ENCODE assay signal across 19 cellular contexts in the genomic region with DNA sequence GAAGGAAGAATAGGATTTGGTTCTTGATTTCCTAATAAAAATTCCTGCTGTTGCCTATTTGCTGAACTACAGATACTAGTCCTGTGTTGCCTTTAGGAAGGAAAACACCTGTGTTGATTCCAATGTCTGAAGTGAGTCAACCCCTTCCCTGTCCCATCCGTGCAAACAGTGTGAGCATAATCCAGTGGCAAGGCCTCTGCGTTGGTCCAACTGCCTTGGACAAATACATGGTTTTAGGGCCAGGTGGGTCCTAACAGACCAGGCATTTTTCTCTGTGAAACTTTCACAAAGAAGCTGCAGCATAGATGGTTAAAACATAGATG. TPM values are rescaled to one million over a fixed set of nuclear protein-coding genes. Genes with fewer than 3 reads are reported as not detected.
"Had no signal": no experiment of that assay in that cellular context is flagged by ENCODE, and none has a peak within 500 bp of the region (broad histone marks: within the 10 kb centered on the region; RNA-seq: fewer than 3 reads in every experiment).

No MANE protein-coding gene starts in this region.

- H3K36me3 ChIP-seq: cardiac muscle cell, colonic mucosa, heart left ventricle, left lung, transverse colon had no signal

- H3K4me3 ChIP-seq: cardiac muscle cell, colonic mucosa, heart left ventricle, left lung, transverse colon had no signal

- H3K9ac ChIP-seq: parathyroid adenoma had no signal

- H3K4me3 Mint-ChIP-seq: activated naive CD8-positive, alpha-beta T cell treated with anti-CD3 and anti-CD28 coated beads, Interleukin-2, amount 50 U/mL, for 24 hours had no signal

- DNase-seq: activated CD4-positive, alpha-beta T cell treated with anti-CD3 and anti-CD28 coated beads for 48 hours; activated naive CD4-positive, alpha-beta T cell treated with Interleukin-2 at 50 U/mL for 16 hours; activated naive CD8-positive, alpha-beta T cell treated with anti-CD3 and anti-CD28 coated beads, Interleukin-2, amount 50 U/mL, for 24 hours; colonic mucosa; effector CD8-positive, alpha-beta T cell; heart left ventricle; islet precursor cell; left lung; stimulated activated CD4-positive, alpha-beta T cell treated with anti-CD3 and anti-CD28 coated beads, Interleukin-12 subunit alpha, Interleukin-12 subunit beta, amount 100 ng/mL, for 4 hours; stimulated activated naive CD4-positive, alpha-beta T cell; substantia nigra; T-helper 1 cell; transverse colon had no signal

- H3K27ac Mint-ChIP-seq: activated naive CD8-positive, alpha-beta T cell treated with anti-CD3 and anti-CD28 coated beads, Interleukin-2, amount 50 U/mL, for 24 hours had no signal

- H3K4me1 Mint-ChIP-seq: activated naive CD8-positive, alpha-beta T cell treated with anti-CD3 and anti-CD28 coated beads, Interleukin-2, amount 50 U/mL, for 24 hours had no signal

- H3K9me3 ChIP-seq: colonic mucosa, heart left ventricle, left lung, transverse colon had no signal

- H3K27ac ChIP-seq: colonic mucosa, heart left ventricle, left lung, parathyroid adenoma, transverse colon had no signal

- H2AFZ ChIP-seq: parathyroid adenoma had no signal

- H3K27me3 ChIP-seq: cardiac muscle cell, colonic mucosa, heart left ventricle, left lung, transverse colon had no signal

- ATAC-seq: activated naive CD8-positive, alpha-beta T cell treated with anti-CD3 and anti-CD28 coated beads, Interleukin-2, amount 50 U/mL, for 24 hours; sciatic nerve had no signal

- H3K9me3 Mint-ChIP-seq: activated naive CD8-positive, alpha-beta T cell treated with anti-CD3 and anti-CD28 coated beads, Interleukin-2, amount 50 U/mL, for 24 hours had no signal

- H3K4me1 ChIP-seq: colonic mucosa, left lung, parathyroid adenoma had no signal

- H3K79me2 ChIP-seq: parathyroid adenoma had no signal

RNA-seq across cellular contexts. Expression of gene PLA2G12B, which starts 1.7 kb away (rescaled TPM):
- total RNA-seq: cardiac muscle cell, fibroblast of lung, mesenteric fat pad, sciatic nerve had no signal
- polyA plus RNA-seq: cardiac muscle cell, fibroblast of lung, neural cell had no signal

RNA-seq across cellular contexts. Expression of gene OIT3, which starts 59.3 kb away (rescaled TPM):
- total RNA-seq: mesenteric fat pad, sciatic nerve had no signal
- polyA plus RNA-seq: heart left ventricle, neural cell had no signal
